ENCODE assay signal across 1 cellular context in genomic region chr11:66282468-66283455, GRCh38.
TF ChIP-seq lines count a peak whose summit lies in the region.

No MANE protein-coding gene starts in this region.

TF ChIP-seq in SK-N-SH, 30 proteins besides CTCF, POLR2A, EP300 and RAD21 (continued from another document):
- TF ChIP-seq REST (IDR thresholded peaks at IDR 0.05; ENCODE audit: low read depth, low read length) (peak; percentile 44; the same call in 1 of the 2 replicates), RCOR1 (IDR thresholded peaks at IDR 0.05; ENCODE audit: low read length) (peak; percentile 65), JUND (IDR thresholded peaks at IDR 0.05) (no peak), MAX (IDR thresholded peaks at IDR 0.05; ENCODE audit: low read depth) (0 out of 2 replicates have a peak, but pooled peaks have one; percentile 31), USF1 (IDR thresholded peaks at IDR 0.05; ENCODE audit: borderline replicate concordance, low read depth) (no peak), FOXJ3 (CRISPR knock-in tag; IDR thresholded peaks at IDR 0.05) (no peak), PBX3 (IDR thresholded peaks at IDR 0.05) (no peak), NRF1 (IDR thresholded peaks at IDR 0.05; ENCODE audit: low read depth, low read length) (no peak), SMC3 (IDR thresholded peaks at IDR 0.05; ENCODE audit: low read depth, low read length) (peak; percentile 76), TAF1 (IDR thresholded peaks at IDR 0.05; ENCODE audit: borderline replicate concordance, low read depth, low read length) (no peak), TEAD4 (IDR thresholded peaks at IDR 0.05; ENCODE audit: borderline replicate concordance, insufficient read depth) (no peak), POLR2AphosphoS5 (IDR thresholded peaks at IDR 0.05; ENCODE audit: low read depth, low read length) (no peak), RXRA (IDR thresholded peaks at IDR 0.05; ENCODE audit: borderline replicate concordance, low read depth) (no peak), GATA2 (CRISPR knock-in tag; IDR thresholded peaks at IDR 0.05) (no peak), MEF2A (IDR thresholded peaks at IDR 0.05; ENCODE audit: borderline replicate concordance, low read depth) (no peak), SIN3A (IDR thresholded peaks at IDR 0.05; ENCODE audit: borderline replicate concordance, low read depth, low read length) (peak; percentile 58; the same call in 1 of the 2 replicates), NFIC (IDR thresholded peaks at IDR 0.05; ENCODE audit: borderline replicate concordance) (no peak), TCF12 (IDR thresholded peaks at IDR 0.05) (no peak), IRF3 (IDR thresholded peaks at IDR 0.05; ENCODE audit: low read depth, low read length) (no peak), USF2 (IDR thresholded peaks at IDR 0.05; ENCODE audit: borderline replicate concordance, low read depth, low read length) (no peak), FOSL2 (IDR thresholded peaks at IDR 0.05; ENCODE audit: borderline replicate concordance, low read depth) (no peak), RFX5 (IDR thresholded peaks at IDR 0.05; ENCODE audit: low read length) (peak; percentile 80), EZH2phosphoT487 (IDR thresholded peaks at IDR 0.05; ENCODE audit: borderline replicate concordance, low read depth) (no peak), CHD2 (IDR thresholded peaks at IDR 0.05; ENCODE audit: low read length, partially characterized antibody) (peak; percentile 58)
